Comparison of ENCODE assay signal across 2 cellular contexts in the genomic region with DNA sequence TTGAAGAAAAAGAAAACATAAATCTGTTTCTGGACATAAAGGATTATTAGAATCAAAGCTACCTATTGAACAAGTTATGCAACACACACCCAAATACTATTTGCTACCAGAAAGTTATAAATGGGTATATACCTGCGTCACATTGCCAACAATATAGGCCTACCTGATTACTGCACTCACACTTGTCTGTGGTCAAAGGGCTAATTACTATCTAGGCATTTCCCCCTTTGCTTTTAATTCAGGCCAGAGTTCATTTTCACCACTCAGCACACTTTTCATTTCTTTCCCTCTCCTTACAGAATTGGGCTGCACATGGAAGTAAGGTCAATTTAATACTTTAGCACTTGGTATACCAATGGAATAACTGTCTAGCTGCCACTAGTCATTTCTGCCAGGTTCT.
TF ChIP-seq lines count a peak whose summit lies in the region.

No MANE protein-coding gene starts in this region.

TF ChIP-seq in SK-N-SH, 30 proteins besides CTCF, POLR2A, EP300 and RAD21 (continued from another document):
- TF ChIP-seq, protein P1, sequence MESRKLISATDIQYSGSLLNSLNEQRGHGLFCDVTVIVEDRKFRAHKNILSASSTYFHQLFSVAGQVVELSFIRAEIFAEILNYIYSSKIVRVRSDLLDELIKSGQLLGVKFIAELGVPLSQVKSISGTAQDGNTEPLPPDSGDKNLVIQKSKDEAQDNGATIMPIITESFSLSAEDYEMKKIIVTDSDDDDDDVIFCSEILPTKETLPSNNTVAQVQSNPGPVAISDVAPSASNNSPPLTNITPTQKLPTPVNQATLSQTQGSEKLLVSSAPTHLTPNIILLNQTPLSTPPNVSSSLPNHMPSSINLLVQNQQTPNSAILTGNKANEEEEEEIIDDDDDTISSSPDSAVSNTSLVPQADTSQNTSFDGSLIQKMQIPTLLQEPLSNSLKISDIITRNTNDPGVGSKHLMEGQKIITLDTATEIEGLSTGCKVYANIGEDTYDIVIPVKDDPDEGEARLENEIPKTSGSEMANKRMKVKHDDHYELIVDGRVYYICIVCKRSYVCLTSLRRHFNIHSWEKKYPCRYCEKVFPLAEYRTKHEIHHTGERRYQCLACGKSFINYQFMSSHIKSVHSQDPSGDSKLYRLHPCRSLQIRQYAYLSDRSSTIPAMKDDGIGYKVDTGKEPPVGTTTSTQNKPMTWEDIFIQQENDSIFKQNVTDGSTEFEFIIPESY (IDR thresholded peaks at IDR 0.05; ENCODE audit: borderline replicate concordance, low read depth), result no peak
- TF ChIP-seq TEAD4 (IDR thresholded peaks at IDR 0.05; ENCODE audit: borderline replicate concordance, insufficient read depth) (no peak), RCOR1 (IDR thresholded peaks at IDR 0.05; ENCODE audit: low read length) (no peak), NRF1 (IDR thresholded peaks at IDR 0.05; ENCODE audit: low read depth, low read length) (no peak), FOXJ3 (CRISPR knock-in tag; IDR thresholded peaks at IDR 0.05) (no peak)

TF ChIP-seq in SK-N-SH treated with all-trans-retinoic acid at 6 μM for 48 hours, 23 proteins besides CTCF, POLR2A, EP300 and RAD21 (continued from another document):
- TF ChIP-seq, protein P2, sequence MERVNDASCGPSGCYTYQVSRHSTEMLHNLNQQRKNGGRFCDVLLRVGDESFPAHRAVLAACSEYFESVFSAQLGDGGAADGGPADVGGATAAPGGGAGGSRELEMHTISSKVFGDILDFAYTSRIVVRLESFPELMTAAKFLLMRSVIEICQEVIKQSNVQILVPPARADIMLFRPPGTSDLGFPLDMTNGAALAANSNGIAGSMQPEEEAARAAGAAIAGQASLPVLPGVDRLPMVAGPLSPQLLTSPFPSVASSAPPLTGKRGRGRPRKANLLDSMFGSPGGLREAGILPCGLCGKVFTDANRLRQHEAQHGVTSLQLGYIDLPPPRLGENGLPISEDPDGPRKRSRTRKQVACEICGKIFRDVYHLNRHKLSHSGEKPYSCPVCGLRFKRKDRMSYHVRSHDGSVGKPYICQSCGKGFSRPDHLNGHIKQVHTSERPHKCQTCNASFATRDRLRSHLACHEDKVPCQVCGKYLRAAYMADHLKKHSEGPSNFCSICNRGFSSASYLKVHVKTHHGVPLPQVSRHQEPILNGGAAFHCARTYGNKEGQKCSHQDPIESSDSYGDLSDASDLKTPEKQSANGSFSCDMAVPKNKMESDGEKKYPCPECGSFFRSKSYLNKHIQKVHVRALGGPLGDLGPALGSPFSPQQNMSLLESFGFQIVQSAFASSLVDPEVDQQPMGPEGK (CRISPR knock-in tag; IDR thresholded peaks at IDR 0.05; ENCODE audit: borderline replicate concordance), result no peak
- TF ChIP-seq, protein P3, sequence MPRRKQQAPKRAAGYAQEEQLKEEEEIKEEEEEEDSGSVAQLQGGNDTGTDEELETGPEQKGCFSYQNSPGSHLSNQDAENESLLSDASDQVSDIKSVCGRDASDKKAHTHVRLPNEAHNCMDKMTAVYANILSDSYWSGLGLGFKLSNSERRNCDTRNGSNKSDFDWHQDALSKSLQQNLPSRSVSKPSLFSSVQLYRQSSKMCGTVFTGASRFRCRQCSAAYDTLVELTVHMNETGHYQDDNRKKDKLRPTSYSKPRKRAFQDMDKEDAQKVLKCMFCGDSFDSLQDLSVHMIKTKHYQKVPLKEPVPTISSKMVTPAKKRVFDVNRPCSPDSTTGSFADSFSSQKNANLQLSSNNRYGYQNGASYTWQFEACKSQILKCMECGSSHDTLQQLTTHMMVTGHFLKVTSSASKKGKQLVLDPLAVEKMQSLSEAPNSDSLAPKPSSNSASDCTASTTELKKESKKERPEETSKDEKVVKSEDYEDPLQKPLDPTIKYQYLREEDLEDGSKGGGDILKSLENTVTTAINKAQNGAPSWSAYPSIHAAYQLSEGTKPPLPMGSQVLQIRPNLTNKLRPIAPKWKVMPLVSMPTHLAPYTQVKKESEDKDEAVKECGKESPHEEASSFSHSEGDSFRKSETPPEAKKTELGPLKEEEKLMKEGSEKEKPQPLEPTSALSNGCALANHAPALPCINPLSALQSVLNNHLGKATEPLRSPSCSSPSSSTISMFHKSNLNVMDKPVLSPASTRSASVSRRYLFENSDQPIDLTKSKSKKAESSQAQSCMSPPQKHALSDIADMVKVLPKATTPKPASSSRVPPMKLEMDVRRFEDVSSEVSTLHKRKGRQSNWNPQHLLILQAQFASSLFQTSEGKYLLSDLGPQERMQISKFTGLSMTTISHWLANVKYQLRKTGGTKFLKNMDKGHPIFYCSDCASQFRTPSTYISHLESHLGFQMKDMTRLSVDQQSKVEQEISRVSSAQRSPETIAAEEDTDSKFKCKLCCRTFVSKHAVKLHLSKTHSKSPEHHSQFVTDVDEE (CRISPR knock-in tag; IDR thresholded peaks at IDR 0.05), result no peak
- no peak for TF ChIP-seq ZNF70 (CRISPR knock-in tag; IDR thresholded peaks at IDR 0.05)
- TF ChIP-seq, protein P4, sequence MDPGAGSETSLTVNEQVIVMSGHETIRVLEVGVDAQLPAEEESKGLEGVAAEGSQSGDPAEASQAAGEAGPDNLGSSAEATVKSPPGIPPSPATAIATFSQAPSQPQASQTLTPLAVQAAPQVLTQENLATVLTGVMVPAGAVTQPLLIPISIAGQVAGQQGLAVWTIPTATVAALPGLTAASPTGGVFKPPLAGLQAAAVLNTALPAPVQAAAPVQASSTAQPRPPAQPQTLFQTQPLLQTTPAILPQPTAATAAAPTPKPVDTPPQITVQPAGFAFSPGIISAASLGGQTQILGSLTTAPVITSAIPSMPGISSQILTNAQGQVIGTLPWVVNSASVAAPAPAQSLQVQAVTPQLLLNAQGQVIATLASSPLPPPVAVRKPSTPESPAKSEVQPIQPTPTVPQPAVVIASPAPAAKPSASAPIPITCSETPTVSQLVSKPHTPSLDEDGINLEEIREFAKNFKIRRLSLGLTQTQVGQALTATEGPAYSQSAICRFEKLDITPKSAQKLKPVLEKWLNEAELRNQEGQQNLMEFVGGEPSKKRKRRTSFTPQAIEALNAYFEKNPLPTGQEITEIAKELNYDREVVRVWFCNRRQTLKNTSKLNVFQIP (CRISPR knock-in tag; IDR thresholded peaks at IDR 0.05; ENCODE audit: borderline replicate concordance, low read depth), result no peak
- TF ChIP-seq ISL1 (CRISPR knock-in tag; IDR thresholded peaks at IDR 0.05), result no peak
- TF ChIP-seq ZC3H10 (CRISPR knock-in tag; IDR thresholded peaks at IDR 0.05), result no peak
- TF ChIP-seq, protein P5, sequence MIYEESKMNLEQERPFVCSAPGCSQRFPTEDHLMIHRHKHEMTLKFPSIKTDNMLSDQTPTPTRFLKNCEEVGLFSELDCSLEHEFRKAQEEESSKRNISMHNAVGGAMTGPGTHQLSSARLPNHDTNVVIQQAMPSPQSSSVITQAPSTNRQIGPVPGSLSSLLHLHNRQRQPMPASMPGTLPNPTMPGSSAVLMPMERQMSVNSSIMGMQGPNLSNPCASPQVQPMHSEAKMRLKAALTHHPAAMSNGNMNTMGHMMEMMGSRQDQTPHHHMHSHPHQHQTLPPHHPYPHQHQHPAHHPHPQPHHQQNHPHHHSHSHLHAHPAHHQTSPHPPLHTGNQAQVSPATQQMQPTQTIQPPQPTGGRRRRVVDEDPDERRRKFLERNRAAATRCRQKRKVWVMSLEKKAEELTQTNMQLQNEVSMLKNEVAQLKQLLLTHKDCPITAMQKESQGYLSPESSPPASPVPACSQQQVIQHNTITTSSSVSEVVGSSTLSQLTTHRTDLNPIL (CRISPR knock-in tag; IDR thresholded peaks at IDR 0.05; ENCODE audit: low read depth), result no peak
- TF ChIP-seq CSDC2 (CRISPR knock-in tag; IDR thresholded peaks at IDR 0.05), result no peak
- no peak for TF ChIP-seq ARNTL (CRISPR knock-in tag; IDR thresholded peaks at IDR 0.05; ENCODE audit: borderline replicate concordance, low read depth)
- no peak for TF ChIP-seq TCF4 (CRISPR knock-in tag; IDR thresholded peaks at IDR 0.05; ENCODE audit: borderline replicate concordance)
- no peak for TF ChIP-seq ESRRG (CRISPR knock-in tag; IDR thresholded peaks at IDR 0.05)
TF ChIP-seq in SK-N-SH treated with all-trans-retinoic acid at 6 μM for 48 hours: peak in this region for 0.
